ENCODE assay signal across 8 cellular contexts in the genomic region with DNA sequence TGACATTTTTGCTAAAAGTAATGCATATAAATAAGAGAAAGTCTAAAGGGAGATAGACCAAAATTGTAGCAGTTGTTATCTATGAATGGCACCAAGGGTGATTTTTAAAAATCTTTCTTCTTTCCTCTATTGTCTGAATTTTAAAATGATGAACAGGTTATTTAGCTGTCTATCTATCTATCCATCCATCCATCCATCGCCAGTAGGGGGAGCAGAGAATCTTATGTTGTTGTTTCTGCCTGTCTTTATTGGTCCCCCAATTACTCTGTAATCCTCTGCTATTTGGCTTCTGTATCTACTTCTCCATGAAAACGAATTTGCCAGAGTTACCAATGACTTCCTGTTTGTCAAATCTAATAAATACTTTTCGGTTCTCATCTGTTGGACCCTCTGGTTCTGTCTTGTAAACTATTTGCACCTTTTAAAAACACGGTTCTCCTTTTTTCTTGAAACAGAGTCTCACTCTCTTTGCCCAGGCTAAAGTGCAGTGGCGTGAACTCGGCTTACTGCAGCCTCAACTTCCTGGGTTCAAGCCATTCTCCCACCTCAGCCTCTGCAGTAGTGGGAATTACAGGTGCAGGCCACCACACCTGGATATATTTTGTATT.
DNase-seq lines count a peak whose midpoint lies in the region; ATAC-seq and TF ChIP-seq lines count a peak whose summit lies in the region.

No MANE protein-coding gene starts in this region.

- H3K79me2 ChIP-seq in mammary epithelial cell (ENCODE audit: insufficient read depth, low read length) = no peaks in the 10 kb centered on the region

- peak; percentile 63 for ATAC-seq in HG03159 (IDR thresholded peaks at IDR 0.05; ENCODE audit: unreplicated experiment)
- ATAC-seq in left lung = peak; percentile 69
- no peak for ATAC-seq in HG03196 (IDR thresholded peaks at IDR 0.05; ENCODE audit: unreplicated experiment)

- intact Hi-C loops in mammary epithelial cell (cut with micrococcal nuclease) (loop anchor here (1.0 kb wide), 1 partner anchor 209 kb away; no protein-coding TSS in a partner anchor), left lung (cut with DNase I) (loop anchor here in 1 of 2 donors (10.0 kb wide), 1 partner anchor 208 kb away; no protein-coding TSS in a partner anchor)

- no peak overlapping the region for H2AFZ ChIP-seq in mammary epithelial cell (ENCODE audit: low read depth, low read length)

- H3K36me3 ChIP-seq in mammary epithelial cell (ENCODE audit: insufficient read depth, low read length) = no peaks in the 10 kb centered on the region
- no peaks in the 10 kb centered on the region for H3K36me3 ChIP-seq in left lung

- no peak overlapping the region for H3K4me3 ChIP-seq in GM12865 (ENCODE audit: low read depth, low read length)
- H3K4me3 ChIP-seq in mammary epithelial cell (replicated peaks in 1 of 3; ENCODE audit: insufficient read depth in 1 of 3, low read depth in 2 of 3, low read length in 3 of 3) = no peak overlapping the region
- H3K4me3 ChIP-seq in left lung = no peak overlapping the region

- no peak overlapping the region for H3K9ac ChIP-seq in mammary epithelial cell (ENCODE audit: insufficient read depth, low read length)

- in situ Hi-C loops in mammary epithelial cell (cut with MboI; ENCODE audit: low sequenced_read_pairs in 2 of 2) = loop anchor here (25.0 kb wide), 1 partner anchor 201 kb away; no protein-coding TSS in a partner anchor

- DNase-seq in GM12865 (ENCODE audit: low read depth) (peak; percentile 41), NCI-H69 (lab: John Stamatoyannopoulos, UW) (peak; percentile 86), mammary epithelial cell (peak; percentile 27), left lung (no peak), NK-92 (lab: John Stamatoyannopoulos, UW; ENCODE audit: unreplicated experiment) (no peak)

- no peaks in the 10 kb centered on the region for H3K9me3 ChIP-seq in mammary epithelial cell (replicated peaks; ENCODE audit: insufficient read depth, low read length)
- no peaks in the 10 kb centered on the region for H3K9me3 ChIP-seq in left lung

- no TSS peak for BruUV-seq in mammary epithelial cell (replicated peaks; lab: Mats Ljungman, UMichigan)

- H4K20me1 ChIP-seq in mammary epithelial cell (ENCODE audit: insufficient read depth, low read length) = peaks cover under 1% of the 10 kb centered on the region

- H3K27ac ChIP-seq in 22Rv1 (no peak overlapping the region), mammary epithelial cell (ENCODE audit: insufficient read depth, low read depth, low read length) (no peak overlapping the region), left lung (no peak overlapping the region)

- no peak overlapping the region for H3K4me2 ChIP-seq in mammary epithelial cell (ENCODE audit: insufficient read depth, low read depth, low read length)

- TF ChIP-seq CTCF in 22Rv1 (IDR thresholded peaks at IDR 0.05) (peak; percentile 85), GM12865 (IDR thresholded peaks at IDR 0.05; ENCODE audit: insufficient read depth, low read depth, low read length, missing control alignments) (peak; percentile 59), mammary epithelial cell (conservative IDR thresholded peaks at IDR 0.05 in 1 of 2, IDR thresholded peaks at IDR 0.05 in 1 of 2; ENCODE audit: extremely low read depth in 1 of 2, insufficient read depth in 1 of 2, low read depth in 1 of 2, low read length in 2 of 2) (peak; percentile 70 to 71), left lung (IDR thresholded peaks at IDR 0.05) (peak; percentile 46 to 54)

- peaks cover 9% of the 10 kb centered on the region for H3K27me3 ChIP-seq in mammary epithelial cell (ENCODE audit: insufficient read depth, low read length)
- H3K27me3 ChIP-seq in left lung = no peaks in the 10 kb centered on the region

- 36% methylated on average over 6 of the region's 6 CpGs for WGBS in mammary epithelial cell (ENCODE audit: low coverage, missing lambda C conversion rate)

- CTCF ChIA-PET in mammary epithelial cell (lab: Charles Lee; ENCODE audit: low non-redundant PET) = interaction anchor here (0.6 kb wide), 1 partner anchor 77 kb away, joined by 3 read pairs; no protein-coding TSS in a partner anchor

- H3K4me1 ChIP-seq in mammary epithelial cell (ENCODE audit: insufficient read depth, low read length) = no peaks in the 10 kb centered on the region
- no peaks in the 10 kb centered on the region for H3K4me1 ChIP-seq in left lung

- dilution Hi-C loops in mammary epithelial cell (cut with HindIII; ENCODE audit: low sequenced_read_pairs) = no loop called here

Comparison
In these comparisons a context has a peak if more than half of its experiments do, and no peak if none do; other contexts are left out.
1. DNase-seq: peak in GM12865 (single experiment), NCI-H69 (single experiment) and mammary epithelial cell (single experiment); none in left lung (0 of 2) and NK-92 (single experiment).
2. Peak in every context shown above with its lines, with median percentiles within 50 percentile points of each other: CTCF ChIP-seq.